ENCODE assay signal across 19 cellular contexts in genomic region chr7:33849961-33850559, GRCh38. TPM values are rescaled to one million over a fixed set of nuclear protein-coding genes. Genes with fewer than 3 reads are reported as not detected.
"Had no signal": no experiment of that assay in that cellular context is flagged by ENCODE, and none has a peak within 500 bp of the region (broad histone marks: within the 10 kb centered on the region; RNA-seq: fewer than 3 reads in every experiment).

No MANE protein-coding gene starts in this region.

- H3K4me3 ChIP-seq: dorsolateral prefrontal cortex, right atrium auricular region, sigmoid colon, skin epidermis, upper lobe of left lung, vagina had no signal

- H3K9me3 ChIP-seq: neutrophil, right atrium auricular region, sigmoid colon, upper lobe of left lung, vagina had no signal

- H3K27ac ChIP-seq: dorsolateral prefrontal cortex, neutrophil, right atrium auricular region, sigmoid colon, skin epidermis, upper lobe of left lung, vagina had no signal

- H3K4me1 ChIP-seq: upper lobe of left lung, vagina had no signal

- DNase-seq: cortex of kidney; dorsolateral prefrontal cortex; effector CD8-positive, alpha-beta T cell; foreskin fibroblast; immature natural killer cell; kidney; left cardiac atrium; left ventricle myocardium superior; naive thymus-derived CD8-positive, alpha-beta T cell; posterior cingulate gyrus; sigmoid colon; stimulated activated CD4-positive, alpha-beta T cell treated with anti-CD3 and anti-CD28 coated beads, Interleukin-2, amount 100 ng/mL, for 48 hours; stimulated activated naive CD4-positive, alpha-beta T cell treated with Interleukin-2 at 50 U/mL for 16 hours; upper lobe of left lung had no signal

- ATAC-seq: esophagus mucosa; left ventricle myocardium superior; naive thymus-derived CD8-positive, alpha-beta T cell had no signal

- H3K36me3 ChIP-seq: neutrophil, right atrium auricular region, sigmoid colon, upper lobe of left lung, vagina had no signal

- H3K27me3 ChIP-seq: dorsolateral prefrontal cortex, neutrophil, right atrium auricular region, sigmoid colon, upper lobe of left lung, vagina had no signal

RNA-seq across cellular contexts. Expression of gene BMPER, which starts 55.3 kb away (rescaled TPM):
- total RNA-seq: esophagus mucosa; naive thymus-derived CD8-positive, alpha-beta T cell had no signal
- polyA plus RNA-seq: immature natural killer cell; naive thymus-derived CD8-positive, alpha-beta T cell had no signal
